ENCODE assay signal across 1 cellular context in genomic region chr19:34380639-34381241, GRCh38.
TF ChIP-seq lines count a peak whose summit lies in the region.

No MANE protein-coding gene starts in this region.

TF ChIP-seq in HepG2, 621 proteins besides CTCF, POLR2A, EP300 and RAD21:
- TF ChIP-seq, protein P1, sequence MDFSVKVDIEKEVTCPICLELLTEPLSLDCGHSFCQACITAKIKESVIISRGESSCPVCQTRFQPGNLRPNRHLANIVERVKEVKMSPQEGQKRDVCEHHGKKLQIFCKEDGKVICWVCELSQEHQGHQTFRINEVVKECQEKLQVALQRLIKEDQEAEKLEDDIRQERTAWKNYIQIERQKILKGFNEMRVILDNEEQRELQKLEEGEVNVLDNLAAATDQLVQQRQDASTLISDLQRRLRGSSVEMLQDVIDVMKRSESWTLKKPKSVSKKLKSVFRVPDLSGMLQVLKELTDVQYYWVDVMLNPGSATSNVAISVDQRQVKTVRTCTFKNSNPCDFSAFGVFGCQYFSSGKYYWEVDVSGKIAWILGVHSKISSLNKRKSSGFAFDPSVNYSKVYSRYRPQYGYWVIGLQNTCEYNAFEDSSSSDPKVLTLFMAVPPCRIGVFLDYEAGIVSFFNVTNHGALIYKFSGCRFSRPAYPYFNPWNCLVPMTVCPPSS (IDR thresholded peaks at IDR 0.05) = no peak
- TF ChIP-seq, protein P2, sequence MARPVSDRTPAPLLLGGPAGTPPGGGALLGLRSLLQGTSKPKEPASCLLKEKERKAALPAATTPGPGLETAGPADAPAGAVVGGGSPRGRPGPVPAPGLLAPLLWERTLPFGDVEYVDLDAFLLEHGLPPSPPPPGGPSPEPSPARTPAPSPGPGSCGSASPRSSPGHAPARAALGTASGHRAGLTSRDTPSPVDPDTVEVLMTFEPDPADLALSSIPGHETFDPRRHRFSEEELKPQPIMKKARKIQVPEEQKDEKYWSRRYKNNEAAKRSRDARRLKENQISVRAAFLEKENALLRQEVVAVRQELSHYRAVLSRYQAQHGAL (CRISPR knock-in tag; IDR thresholded peaks at IDR 0.05; ENCODE audit: not compliant biosample characterization) = no peak
- TF ChIP-seq RBFOX2 (IDR thresholded peaks at IDR 0.05; ENCODE audit: low read depth, low read length) (peak; percentile 49), MYNN (CRISPR knock-in tag; IDR thresholded peaks at IDR 0.05; ENCODE audit: low read depth) (no peak), ETV6 (CRISPR knock-in tag; conservative IDR thresholded peaks at IDR 0.05) (no peak)
- TF ChIP-seq, protein P3, sequence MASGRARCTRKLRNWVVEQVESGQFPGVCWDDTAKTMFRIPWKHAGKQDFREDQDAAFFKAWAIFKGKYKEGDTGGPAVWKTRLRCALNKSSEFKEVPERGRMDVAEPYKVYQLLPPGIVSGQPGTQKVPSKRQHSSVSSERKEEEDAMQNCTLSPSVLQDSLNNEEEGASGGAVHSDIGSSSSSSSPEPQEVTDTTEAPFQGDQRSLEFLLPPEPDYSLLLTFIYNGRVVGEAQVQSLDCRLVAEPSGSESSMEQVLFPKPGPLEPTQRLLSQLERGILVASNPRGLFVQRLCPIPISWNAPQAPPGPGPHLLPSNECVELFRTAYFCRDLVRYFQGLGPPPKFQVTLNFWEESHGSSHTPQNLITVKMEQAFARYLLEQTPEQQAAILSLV (CRISPR knock-in tag; IDR thresholded peaks at IDR 0.05; ENCODE audit: borderline replicate concordance) = no peak
